ENCODE assay signal across 3 cellular contexts in the genomic region with DNA sequence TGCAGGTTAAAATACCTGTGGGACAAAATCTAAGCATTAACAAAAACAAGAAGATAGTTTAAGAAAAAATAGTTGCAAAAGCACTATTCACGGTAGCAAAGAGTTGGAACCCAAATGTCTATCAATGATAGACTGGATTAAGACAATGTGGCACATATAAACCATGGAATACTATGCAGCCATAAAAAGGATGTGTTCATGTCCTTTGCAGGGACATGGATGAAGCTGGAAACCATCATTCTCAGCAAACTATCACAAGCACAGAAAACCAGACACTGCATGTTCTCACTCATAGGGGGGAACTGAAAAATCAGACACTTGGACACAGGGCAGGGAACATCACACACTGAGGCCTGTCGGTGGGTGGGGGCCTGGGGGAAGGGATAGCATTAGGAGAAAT.
A peak's percentile ranks its signal among the peaks of the same experiment; 100 is the strongest.
DNase-seq lines count a peak whose midpoint lies in the region; ATAC-seq, FAIRE-seq and TF ChIP-seq lines count a peak whose summit lies in the region.
"Not testable (repeated sequence)": the region's sequence is repeated elsewhere in the genome, so short reads cannot be mapped to it uniquely, and the experiment has no call there.

No MANE protein-coding gene starts in this region.

- not testable (repeated sequence) for H3K9ac ChIP-seq in K562 (ENCODE audit: insufficient read depth in 1 of 2, low read depth in 2 of 2, low read length in 2 of 2)

- H3K79me2 ChIP-seq in K562 (ENCODE audit: control insufficient read depth, insufficient read depth, low read length), result peaks cover 60% of the 10 kb centered on the region

- not testable (repeated sequence) for H3K4me1 ChIP-seq in HEK293 (ENCODE audit: control insufficient read depth, insufficient read depth, low read length); K562 (replicated peaks in 1 of 2; ENCODE audit: control insufficient read depth in 2 of 2, insufficient read depth in 2 of 2, low read length in 2 of 2)

- not testable (repeated sequence) for H3K9me1 ChIP-seq in K562 (ENCODE audit: control insufficient read depth, insufficient read depth, low read length)

- not testable (repeated sequence) for H3K27ac ChIP-seq in HEK293 (ENCODE audit: extremely low read depth, low read depth, low read length); K562 (ENCODE audit: extremely low read depth, low read depth, low read length)

- POLR2A ChIA-PET in HEK293 (lab: Yijun Ruan, JAX); activated CD4-positive, alpha-beta T cell treated with anti-CD3 and anti-CD28 coated beads, Interleukin-2, amount 10 ng/mL, durations not matched to agents 7 days and 5 days (lab: Charles Lee); K562 (lab: Yijun Ruan, JAX): not testable (repeated sequence)

- H3K4me1 Mint-ChIP-seq in activated CD4-positive, alpha-beta T cell treated with anti-CD3 and anti-CD28 coated beads, Interleukin-2, amount 10 ng/mL, durations not matched to agents 7 days and 5 days, result not testable (repeated sequence)

- BruUV-seq in K562 (replicated peaks; lab: Mats Ljungman, UMichigan), result not testable (repeated sequence)

- not testable (repeated sequence) for TF ChIP-seq POLR2A in K562 (conservative IDR thresholded peaks at IDR 0.05)

- not testable (repeated sequence) for H3K4me3 Mint-ChIP-seq in activated CD4-positive, alpha-beta T cell treated with anti-CD3 and anti-CD28 coated beads, Interleukin-2, amount 10 ng/mL, durations not matched to agents 7 days and 5 days

- DNase-seq in activated CD4-positive, alpha-beta T cell treated with anti-CD3 and anti-CD28 coated beads, Interleukin-2, amount 10 ng/mL, durations not matched to agents 7 days and 5 days; K562 (ENCODE audit: extremely low read depth in 1 of 4, low spot score in 3 of 4): not testable (repeated sequence)

- peaks cover 36% of the 10 kb centered on the region for H3K36me3 Mint-ChIP-seq in activated CD4-positive, alpha-beta T cell treated with anti-CD3 and anti-CD28 coated beads, Interleukin-2, amount 10 ng/mL, durations not matched to agents 7 days and 5 days (ENCODE audit: low read depth)

- intact Hi-C loops in K562 (cut with micrococcal nuclease), result not testable (repeated sequence)

- not testable (repeated sequence) for H3K9me3 Mint-ChIP-seq in activated CD4-positive, alpha-beta T cell treated with anti-CD3 and anti-CD28 coated beads, Interleukin-2, amount 10 ng/mL, durations not matched to agents 7 days and 5 days

- H3K27me3 ChIP-seq in K562 (ENCODE audit: control insufficient read depth in 2 of 2, insufficient read depth in 2 of 2, low read length in 2 of 2), result not testable (repeated sequence)

- H3K4me2 ChIP-seq in K562 (ENCODE audit: insufficient read depth, low read length), result not testable (repeated sequence)

- not testable (repeated sequence) for H3K36me3 ChIP-seq in HEK293 (ENCODE audit: control insufficient read depth in 2 of 2, insufficient read depth in 1 of 2, low read length in 2 of 2)
- peaks cover 11% of the 10 kb centered on the region; the same call in 2 of the 3 replicates for H3K36me3 ChIP-seq in K562 (ENCODE audit: control insufficient read depth, insufficient read depth, low read length)

- TF ChIP-seq EP300 in K562 (IDR thresholded peaks at IDR 0.05; ENCODE audit: low read length), result not testable (repeated sequence)

- WGBS in K562 (ENCODE audit: insufficient coverage, low coverage, missing lambda C conversion rate), result 96% methylated on average over 2 of the region's 2 CpGs

- H3K27ac Mint-ChIP-seq in activated CD4-positive, alpha-beta T cell treated with anti-CD3 and anti-CD28 coated beads, Interleukin-2, amount 10 ng/mL, durations not matched to agents 7 days and 5 days, result peak overlapping the region; percentile 52

- in situ Hi-C loops in K562 (cut with MboI), result not testable (repeated sequence)

- ATAC-seq in K562, result not testable (repeated sequence)

- TF ChIP-seq CTCF in HEK293 (tag by site-specific recombination; IDR thresholded peaks at IDR 0.05); K562 (IDR thresholded peaks at IDR 0.05 in 2 of 3, conservative IDR thresholded peaks at IDR 0.05 in 1 of 3; ENCODE audit: insufficient read depth in 2 of 3, low read depth in 1 of 3, low read length in 3 of 3): not testable (repeated sequence)

- H2AFZ ChIP-seq in K562 (ENCODE audit: low read depth, low read length), result not testable (repeated sequence)

- CTCF ChIA-PET in HEK293 (lab: Yijun Ruan, JAX), result interaction anchor here (0.7 to 1.8 kb wide), 3 partner anchors 11 to 119 kb away, joined by 3 to 6 read pairs (median 3); no protein-coding TSS in a partner anchor
- CTCF ChIA-PET in activated CD4-positive, alpha-beta T cell treated with anti-CD3 and anti-CD28 coated beads, Interleukin-2, amount 10 ng/mL, durations not matched to agents 7 days and 5 days (lab: Charles Lee); K562 (lab: Yijun Ruan, JAX; ENCODE audit: low intra/inter-chr PET ratio): not testable (repeated sequence)

- FAIRE-seq in K562 (lab: Jason Lieb, UNC), result not testable (repeated sequence)

- not testable (repeated sequence) for TF ChIP-seq RAD21 in K562 (CRISPR knock-in tag; conservative IDR thresholded peaks at IDR 0.05 in 1 of 2, IDR thresholded peaks at IDR 0.05 in 1 of 2)

- H3K4me3 ChIP-seq in HEK293 (ENCODE audit: low read depth, low read length); K562: not testable (repeated sequence)

- not testable (repeated sequence) for H4K20me1 ChIP-seq in K562 (replicated peaks; ENCODE audit: control insufficient read depth, insufficient read depth, low read length)

- H3K9me3 ChIP-seq in HEK293 (ENCODE audit: control insufficient read depth, insufficient read depth, low read depth, low read length); K562 (replicated peaks; ENCODE audit: control insufficient read depth, insufficient read depth, low read depth, low read length): not testable (repeated sequence)

- H3K27me3 Mint-ChIP-seq in activated CD4-positive, alpha-beta T cell treated with anti-CD3 and anti-CD28 coated beads, Interleukin-2, amount 10 ng/mL, durations not matched to agents 7 days and 5 days, result not testable (repeated sequence)

TF ChIP-seq in HEK293, 187 proteins besides CTCF, POLR2A, EP300 and RAD21:
- TF ChIP-seq, protein P1, sequence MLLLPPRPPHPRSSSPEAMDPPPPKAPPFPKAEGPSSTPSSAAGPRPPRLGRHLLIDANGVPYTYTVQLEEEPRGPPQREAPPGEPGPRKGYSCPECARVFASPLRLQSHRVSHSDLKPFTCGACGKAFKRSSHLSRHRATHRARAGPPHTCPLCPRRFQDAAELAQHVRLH (tag by site-specific recombination; IDR thresholded peaks at IDR 0.05), result peak; percentile 50; the same call in 1 of the 2 replicates
- peak; percentile 90 for TF ChIP-seq ZNF146 (tag by site-specific recombination; IDR thresholded peaks at IDR 0.05)

TF ChIP-seq in K562, 482 proteins besides CTCF, POLR2A, EP300 and RAD21:
- TF ChIP-seq ZNF146 (CRISPR knock-in tag; IDR thresholded peaks at IDR 0.05; ENCODE audit: unreplicated experiment), result peak; percentile 64
